In genomic region chr16:78402797-78403196, GRCh38 we compare ENCODE assay signal across 28 cellular contexts.
"Had no signal": no experiment of that assay in that cellular context is flagged by ENCODE, and none has a peak within 500 bp of the region (broad histone marks: within the 10 kb centered on the region; RNA-seq: fewer than 3 reads in every experiment).

No MANE protein-coding gene starts in this region.

- H3K9me3 Mint-ChIP-seq: stimulated activated effector memory CD8-positive, alpha-beta T cell treated with anti-CD3 and anti-CD28 coated beads, Interleukin-12 subunit alpha, Interleukin-12 subunit beta, amount 100 ng/mL, for 72 hours; stimulated activated memory B cell treated with anti-CD40 and anti-IgM and Interleukin-4, amounts not matched to agents 10 μg/mL and 1 μg/mL and 100 μg/mL, for 72 hours; stimulated activated naive B cell treated with anti-CD40 and anti-IgM and Interleukin-4, amounts not matched to agents 10 μg/mL and 1 μg/mL and 100 μg/mL, for 72 hours had no signal

- H3K4me3 ChIP-seq: stomach, suprapubic skin, testis, thoracic aorta, thyroid gland, tibial artery, tibial nerve, transverse colon, upper lobe of left lung, upper lobe of right lung, uterus, vagina had no signal

- H3K36me3 ChIP-seq: stomach, suprapubic skin, thoracic aorta, thyroid gland, tibial artery, tibial nerve, transverse colon, upper lobe of left lung, upper lobe of right lung, uterus, vagina had no signal

- DNase-seq: stimulated activated CD4-positive, alpha-beta T cell treated with anti-CD3 and anti-CD28 coated beads, Interleukin-2, amount 100 ng/mL, for 48 hours; stimulated activated CD4-positive, alpha-beta T cell treated with anti-CD3 and anti-CD28 coated beads, Interleukin-4, amount 100 ng/mL, for 1 hour; stimulated activated CD4-positive, alpha-beta T cell treated with anti-CD3 and anti-CD28 coated beads, Interleukin-4, amount 100 ng/mL, for 24 hours; stimulated activated CD4-positive, alpha-beta T cell treated with anti-CD3 and anti-CD28 coated beads, Interleukin-4, amount 100 ng/mL, for 4 hours; stimulated activated CD8-positive, alpha-beta memory T cell treated with anti-CD3 and anti-CD28 coated beads, Interleukin-4, amount 100 ng/mL, for 48 hours; stimulated activated naive B cell treated with anti-CD40 and anti-IgM and Interleukin-4, amounts not matched to agents 10 μg/mL and 1 μg/mL and 100 μg/mL, for 72 hours; stimulated activated naive CD4-positive, alpha-beta T cell; stimulated activated naive CD4-positive, alpha-beta T cell treated with Interleukin-2 at 50 U/mL for 16 hours; stimulated activated naive CD8-positive, alpha-beta T cell treated with anti-CD3 and anti-CD28 coated beads, Interleukin-15, amount 100 ng/mL, for 72 hours; stimulated activated naive CD8-positive, alpha-beta T cell treated with anti-CD3 and anti-CD28 coated beads, Interleukin-15, Interleukin-2, amounts not matched to agents 100 U/mL and 50 U/mL, for 24 hours; stomach; substantia nigra; testis; thyroid gland; tibial artery; transverse colon; trophoblast cell; upper lobe of left lung; upper lobe of right lung; uterus had no signal

- H3K27ac ChIP-seq: stomach, suprapubic skin, testis, thoracic aorta, thyroid gland, tibial artery, tibial nerve, transverse colon, upper lobe of left lung, upper lobe of right lung, uterus, vagina had no signal

- H3K9me3 ChIP-seq: stomach, suprapubic skin, testis, thoracic aorta, thyroid gland, tibial artery, tibial nerve, transverse colon, upper lobe of left lung, upper lobe of right lung, uterus, vagina had no signal

- H3K27me3 ChIP-seq: stomach, suprapubic skin, testis, thyroid gland, tibial artery, tibial nerve, transverse colon, upper lobe of left lung, upper lobe of right lung, uterus, vagina had no signal

- H3K4me1 ChIP-seq: stomach, suprapubic skin, testis, thyroid gland, tibial artery, tibial nerve, transverse colon, upper lobe of left lung, upper lobe of right lung, uterus, vagina had no signal

- H3K36me3 Mint-ChIP-seq: stimulated activated effector memory CD8-positive, alpha-beta T cell treated with anti-CD3 and anti-CD28 coated beads, Interleukin-12 subunit alpha, Interleukin-12 subunit beta, amount 100 ng/mL, for 72 hours; stimulated activated memory B cell treated with anti-CD40 and anti-IgM and Interleukin-4, amounts not matched to agents 10 μg/mL and 1 μg/mL and 100 μg/mL, for 72 hours had no signal

- H3K4me3 Mint-ChIP-seq: stimulated activated effector memory CD8-positive, alpha-beta T cell treated with anti-CD3 and anti-CD28 coated beads, Interleukin-12 subunit alpha, Interleukin-12 subunit beta, amount 100 ng/mL, for 72 hours; stimulated activated memory B cell treated with anti-CD40 and anti-IgM and Interleukin-4, amounts not matched to agents 10 μg/mL and 1 μg/mL and 100 μg/mL, for 72 hours; stimulated activated naive B cell treated with anti-CD40 and anti-IgM and Interleukin-4, amounts not matched to agents 10 μg/mL and 1 μg/mL and 100 μg/mL, for 72 hours; stimulated activated naive CD8-positive, alpha-beta T cell treated with anti-CD3 and anti-CD28 coated beads, Interleukin-15, amount 100 ng/mL, for 72 hours; stimulated activated naive CD8-positive, alpha-beta T cell treated with anti-CD3 and anti-CD28 coated beads, Interleukin-15, Interleukin-2, amounts not matched to agents 100 ng/mL and 50 ng/mL, for 24 hours; type B pancreatic cell had no signal

- H3K4me1 Mint-ChIP-seq: stimulated activated effector memory CD8-positive, alpha-beta T cell treated with anti-CD3 and anti-CD28 coated beads, Interleukin-12 subunit alpha, Interleukin-12 subunit beta, amount 100 ng/mL, for 72 hours; stimulated activated memory B cell treated with anti-CD40 and anti-IgM and Interleukin-4, amounts not matched to agents 10 μg/mL and 1 μg/mL and 100 μg/mL, for 72 hours; stimulated activated naive B cell treated with anti-CD40 and anti-IgM and Interleukin-4, amounts not matched to agents 10 μg/mL and 1 μg/mL and 100 μg/mL, for 72 hours; stimulated activated naive CD8-positive, alpha-beta T cell treated with anti-CD3 and anti-CD28 coated beads, Interleukin-15, amount 100 ng/mL, for 72 hours had no signal

- H3K27me3 Mint-ChIP-seq: stimulated activated memory B cell treated with anti-CD40 and anti-IgM and Interleukin-4, amounts not matched to agents 10 μg/mL and 1 μg/mL and 100 μg/mL, for 72 hours; stimulated activated naive B cell treated with anti-CD40 and anti-IgM and Interleukin-4, amounts not matched to agents 10 μg/mL and 1 μg/mL and 100 μg/mL, for 72 hours; stimulated activated naive CD8-positive, alpha-beta T cell treated with anti-CD3 and anti-CD28 coated beads, Interleukin-15, amount 100 ng/mL, for 72 hours; stimulated activated naive CD8-positive, alpha-beta T cell treated with anti-CD3 and anti-CD28 coated beads, Interleukin-15, Interleukin-2, amounts not matched to agents 100 ng/mL and 50 ng/mL, for 24 hours; type B pancreatic cell had no signal

- ATAC-seq: stimulated activated effector memory CD8-positive, alpha-beta T cell treated with anti-CD3 and anti-CD28 coated beads, Interleukin-12 subunit alpha, Interleukin-12 subunit beta, amount 100 ng/mL, for 72 hours; stimulated activated memory B cell treated with anti-CD40 and anti-IgM and Interleukin-4, amounts not matched to agents 10 μg/mL and 1 μg/mL and 100 μg/mL, for 72 hours; stimulated activated naive B cell treated with anti-CD40 and anti-IgM and Interleukin-4, amounts not matched to agents 10 μg/mL and 1 μg/mL and 100 μg/mL, for 72 hours; stimulated activated naive CD8-positive, alpha-beta T cell treated with anti-CD3 and anti-CD28 coated beads, Interleukin-15, amount 100 ng/mL, for 72 hours; stimulated activated naive CD8-positive, alpha-beta T cell treated with anti-CD3 and anti-CD28 coated beads, Interleukin-15, Interleukin-2, amounts not matched to agents 100 U/mL and 50 U/mL, for 24 hours; upper lobe of right lung had no signal

- H3K27ac Mint-ChIP-seq: stimulated activated effector memory CD8-positive, alpha-beta T cell treated with anti-CD3 and anti-CD28 coated beads, Interleukin-12 subunit alpha, Interleukin-12 subunit beta, amount 100 ng/mL, for 72 hours; stimulated activated memory B cell treated with anti-CD40 and anti-IgM and Interleukin-4, amounts not matched to agents 10 μg/mL and 1 μg/mL and 100 μg/mL, for 72 hours; stimulated activated naive B cell treated with anti-CD40 and anti-IgM and Interleukin-4, amounts not matched to agents 10 μg/mL and 1 μg/mL and 100 μg/mL, for 72 hours; stimulated activated naive CD8-positive, alpha-beta T cell treated with anti-CD3 and anti-CD28 coated beads, Interleukin-15, amount 100 ng/mL, for 72 hours; stimulated activated naive CD8-positive, alpha-beta T cell treated with anti-CD3 and anti-CD28 coated beads, Interleukin-15, Interleukin-2, amounts not matched to agents 100 ng/mL and 50 ng/mL, for 24 hours; type B pancreatic cell had no signal
